ENCODE assay signal across 20 cellular contexts in the genomic region with DNA sequence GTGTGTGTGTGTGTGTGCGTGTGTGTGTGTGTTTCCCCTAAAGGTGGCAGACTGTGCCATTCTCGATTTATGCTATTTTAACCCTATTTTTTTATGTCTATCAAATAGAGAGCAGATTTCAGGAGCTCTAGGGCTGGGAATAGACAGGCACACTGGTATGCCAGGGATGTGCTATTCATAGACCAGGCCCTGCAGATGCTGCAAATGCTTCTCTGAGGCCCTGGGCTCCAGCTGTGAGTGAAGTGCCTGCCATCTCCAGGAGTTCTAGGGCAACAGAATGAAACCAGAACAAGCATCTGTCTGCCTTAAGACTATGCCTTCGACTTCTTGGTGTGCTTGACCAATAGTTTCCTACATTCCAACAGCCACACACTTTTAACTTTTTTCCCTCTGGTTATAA.
DNase-seq lines count a peak whose midpoint lies in the region; ATAC-seq, FAIRE-seq and TF ChIP-seq lines count a peak whose summit lies in the region.
"Had no signal": no experiment of that assay in that cellular context is flagged by ENCODE, and none has a peak within 500 bp of the region (broad histone marks: within the 10 kb centered on the region; RNA-seq: fewer than 3 reads in every experiment).

No MANE protein-coding gene starts in this region.

- H3K9me3 ChIP-seq in kidney (ENCODE audit: control insufficient read depth in 1 of 2, low read length in 2 of 2) (no peaks in the 10 kb centered on the region), ovary (no peaks in the 10 kb centered on the region)
- H3K9me3 ChIP-seq: gastrocnemius medialis, left lung, MG63 had no signal

- H3K79me2 ChIP-seq in GM23338 (replicated peaks; ENCODE audit: insufficient read depth) = no peaks in the 10 kb centered on the region

- no peaks in the 10 kb centered on the region for H3K9me2 ChIP-seq in GM23338 (ENCODE audit: insufficient read depth)

- no peak overlapping the region for H3K9ac ChIP-seq in kidney (ENCODE audit: low read length in 2 of 2)

- WGBS in ovary, 3 donors = 79 to 83% (median 79%) methylated on average over 3 of the region's 3 CpGs

- no peak for FAIRE-seq in kidney (lab: Jason Lieb, UNC)
- FAIRE-seq: GM12891 had no signal

- no peaks in the 10 kb centered on the region for H3K36me3 Mint-ChIP-seq in GM23338 (ENCODE audit: low read depth)

- peaks cover 33% of the 10 kb centered on the region for H3K4me1 Mint-ChIP-seq in GM23338
- H3K4me1 Mint-ChIP-seq: B cell had no signal

- TF ChIP-seq EP300 in ovary (IDR thresholded peaks at IDR 0.05) = no peak

- H3K27ac ChIP-seq in GM23338 (ENCODE audit: low read depth) (no peak overlapping the region), brain microvascular endothelial cell (no peak overlapping the region), kidney (ENCODE audit: low read depth in 2 of 2, low read length in 2 of 2) (no peak overlapping the region), ovary (no peak overlapping the region)
- H3K27ac ChIP-seq: coronary artery, gastrocnemius medialis, left lung, VCaP had no signal

- H2AFZ ChIP-seq in GM23338 = no peak overlapping the region; the same call in 1 of the 2 replicates

- H3K4me3 ChIP-seq in AG09309 (ENCODE audit: control insufficient read depth, low read depth, low read length) (no peak overlapping the region), GM23338 (no peak overlapping the region), brain microvascular endothelial cell (ENCODE audit: low read depth, low read length) (no peak overlapping the region), kidney (ENCODE audit: low read length in 2 of 2) (no peak overlapping the region), ovary (no peak overlapping the region)
- H3K4me3 ChIP-seq: coronary artery, gastrocnemius medialis, left lung, MG63 had no signal

- TF ChIP-seq CTCF in AG09309 (IDR thresholded peaks at IDR 0.05; ENCODE audit: control insufficient read depth, insufficient read depth, low read depth, low read length, missing control alignments) (no peak), GM23338 (conservative IDR thresholded peaks at IDR 0.05; ENCODE audit: low read depth in 2 of 2) (no peak), brain microvascular endothelial cell (IDR thresholded peaks at IDR 0.05; ENCODE audit: low read depth, low read length, missing control alignments) (no peak), kidney (IDR thresholded peaks at IDR 0.05; ENCODE audit: borderline replicate concordance, extremely low read depth, insufficient read depth) (no peak), ovary (IDR thresholded peaks at IDR 0.05) (no peak)

- H3K36me3 ChIP-seq in GM23338 (ENCODE audit: insufficient read depth) = no peaks in the 10 kb centered on the region
- H3K36me3 ChIP-seq in brain microvascular endothelial cell (replicated peaks) = no peaks in the 10 kb centered on the region
- no peaks in the 10 kb centered on the region for H3K36me3 ChIP-seq in kidney (ENCODE audit: control insufficient read depth in 1 of 2, insufficient read depth in 2 of 2, low read length in 2 of 2)
- H3K36me3 ChIP-seq in ovary = no peaks in the 10 kb centered on the region
- H3K36me3 ChIP-seq: gastrocnemius medialis, left lung, MG63 had no signal

- no peak overlapping the region for H3K4me2 ChIP-seq in GM23338

- in situ Hi-C loops in brain microvascular endothelial cell (cut with HindIII; ENCODE audit: low pct_ligation_motif_present, low sequenced_read_pairs) = no loop called here

- H3K27ac Mint-ChIP-seq in GM23338 = peak overlapping the region; percentile 66
- H3K27ac Mint-ChIP-seq: activated naive CD4-positive, alpha-beta T cell treated with anti-CD3 and anti-CD28 coated beads for 36 hours; B cell; T-helper 1 cell treated with Interleukin-12 subunit alpha and Interleukin-12 subunit beta and Interleukin-4 antibody, amounts not matched to agents 30 μg/mL and 1 μg/mL, for 36 hours had no signal

- DNase-seq in AG09309 (ENCODE audit: low read depth) (peak; percentile 47), GM23338 (ENCODE audit: low spot score) (peak; percentile 63), brain microvascular endothelial cell (peak; percentile 9), islet precursor cell (peak; percentile 73), NCI-H748 treated with DMSO at 0.1 percent for 48 hours (lab: John Stamatoyannopoulos, UW) (no peak), kidney (no peak), ovary (no peak)
- DNase-seq: activated CD4-positive, alpha-beta T cell treated with anti-CD3 and anti-CD28 coated beads, Interleukin-2, amount 50 U/mL, for 48 hours; activated naive CD4-positive, alpha-beta T cell treated with anti-CD3 and anti-CD28 coated beads for 36 hours; gastrocnemius medialis; left lung; MG63; NK-92 treated with Interleukin-12 subunit alpha and Interleukin-12 subunit beta, amount 100 ng/mL, for 24 hours; stimulated activated CD4-positive, alpha-beta T cell treated with anti-CD3 and anti-CD28 coated beads, Interleukin-2, amount 100 ng/mL, for 48 hours had no signal

- H3K27me3 ChIP-seq in GM23338 (ENCODE audit: insufficient read depth) (no peaks in the 10 kb centered on the region), brain microvascular endothelial cell (replicated peaks) (no peaks in the 10 kb centered on the region), ovary (no peaks in the 10 kb centered on the region)
- H3K27me3 ChIP-seq: gastrocnemius medialis, left lung, MG63 had no signal

- H4K20me1 ChIP-seq in GM23338 (replicated peaks; ENCODE audit: insufficient read depth) = no peaks in the 10 kb centered on the region

- H3K4me3 Mint-ChIP-seq in GM23338 = no peak overlapping the region
- H3K4me3 Mint-ChIP-seq: activated naive CD4-positive, alpha-beta T cell treated with anti-CD3 and anti-CD28 coated beads for 36 hours; B cell; T-helper 1 cell treated with Interleukin-12 subunit alpha and Interleukin-12 subunit beta and Interleukin-4 antibody, amounts not matched to agents 30 μg/mL and 1 μg/mL, for 36 hours had no signal

- ATAC-seq in GM23338 (peak; percentile 84), GM18517 (IDR thresholded peaks at IDR 0.05; ENCODE audit: unreplicated experiment) (no peak)
- ATAC-seq: gastrocnemius medialis, left lung had no signal

- H3K9me3 Mint-ChIP-seq in GM23338 = no peaks in the 10 kb centered on the region
- H3K9me3 Mint-ChIP-seq: activated naive CD4-positive, alpha-beta T cell treated with anti-CD3 and anti-CD28 coated beads for 36 hours; T-helper 1 cell treated with Interleukin-12 subunit alpha and Interleukin-12 subunit beta and Interleukin-4 antibody, amounts not matched to agents 30 μg/mL and 1 μg/mL, for 36 hours had no signal

- no peaks in the 10 kb centered on the region for H3F3A ChIP-seq in GM23338 (replicated peaks; ENCODE audit: low read depth)

- peaks cover 12% of the 10 kb centered on the region for H3K4me1 ChIP-seq in GM23338 (ENCODE audit: insufficient read depth)
- no peaks in the 10 kb centered on the region for H3K4me1 ChIP-seq in kidney (ENCODE audit: control insufficient read depth in 1 of 2, insufficient read depth in 1 of 2, low read depth in 1 of 2, low read length in 2 of 2)
- no peaks in the 10 kb centered on the region for H3K4me1 ChIP-seq in ovary (ENCODE audit: insufficient read depth)
- H3K4me1 ChIP-seq: gastrocnemius medialis, left lung had no signal

- peaks cover 7% of the 10 kb centered on the region for H3K27me3 Mint-ChIP-seq in GM23338 (ENCODE audit: insufficient read depth, low read depth, poor library complexity)

- intact Hi-C loops in kidney (cut with DNase I) (no loop called here), ovary (cut with DNase I) (no loop called here)

- no peak for TF ChIP-seq POLR2A in ovary (IDR thresholded peaks at IDR 0.05)

Comparison
In these comparisons a context has a peak if more than half of its experiments do, and no peak if none do; other contexts are left out.
1. DNase-seq: peak in AG09309 (single experiment), GM23338 (single experiment), brain microvascular endothelial cell (single experiment) and islet precursor cell (single experiment); none in NCI-H748 treated with DMSO at 0.1 percent for 48 hours (single experiment), kidney (single experiment) and ovary (0 of 5).